Comparison of ENCODE assay signal across 1 cellular context in genomic region chr1:209659909-209660308, GRCh38.
TF ChIP-seq lines count a peak whose summit lies in the region.

No MANE protein-coding gene starts in this region.

TF ChIP-seq in K562, 482 proteins besides CTCF, POLR2A, EP300 and RAD21 (continued from another document and continues in another):
- TF ChIP-seq CHAMP1 (IDR thresholded peaks at IDR 0.05) (no peak), TCFL5 (CRISPR knock-in tag; conservative IDR thresholded peaks at IDR 0.05) (no peak), FOXO4 (CRISPR knock-in tag; IDR thresholded peaks at IDR 0.05) (no peak), HNRNPL (IDR thresholded peaks at IDR 0.05; ENCODE audit: low read depth, low read length) (no peak), TRIM28 (IDR thresholded peaks at IDR 0.05) (no peak), KLF13 (tag; IDR thresholded peaks at IDR 0.05; ENCODE audit: borderline replicate concordance, low read depth) (no peak), ZBTB8A (IDR thresholded peaks at IDR 0.05; ENCODE audit: partially characterized antibody) (no peak), MIER1 (IDR thresholded peaks at IDR 0.05; ENCODE audit: low read depth) (no peak), ZBTB9 (CRISPR knock-in tag; IDR thresholded peaks at IDR 0.05) (no peak), UBTF (IDR thresholded peaks at IDR 0.05; ENCODE audit: borderline replicate concordance in 1 of 2, low read depth in 2 of 2, low read length in 2 of 2) (no peak), STAT6 (CRISPR knock-in tag; IDR thresholded peaks at IDR 0.05) (no peak), ARID4B (CRISPR knock-in tag; IDR thresholded peaks at IDR 0.05) (no peak), NCOA6 (IDR thresholded peaks at IDR 0.05) (no peak), JUN (IDR thresholded peaks at IDR 0.05; ENCODE audit: borderline replicate concordance, low read depth, low read length) (no peak), JUN (CRISPR knock-in tag; IDR thresholded peaks at IDR 0.05; ENCODE audit: borderline replicate concordance) (no peak), SOX6 (IDR thresholded peaks at IDR 0.05) (peak; percentile 39; the same call in 1 of the 2 replicates), DIDO1 (tag; IDR thresholded peaks at IDR 0.05; ENCODE audit: low read depth) (no peak), HIVEP1 (CRISPR knock-in tag; IDR thresholded peaks at IDR 0.05) (no peak), KDM4B (IDR thresholded peaks at IDR 0.05; ENCODE audit: borderline replicate concordance in 2 of 2, low read depth in 1 of 2) (no peak), CBFA2T3 (IDR thresholded peaks at IDR 0.05) (no peak), ZNF512 (tag; IDR thresholded peaks at IDR 0.05) (no peak), RHOXF2B (CRISPR knock-in tag; conservative IDR thresholded peaks at IDR 0.05) (no peak), MAFG (tag; conservative IDR thresholded peaks at IDR 0.05) (peak; percentile 48; the same call in 1 of the 2 replicates), CUX1 (CRISPR knock-in tag; IDR thresholded peaks at IDR 0.05) (no peak), KLF10 (CRISPR knock-in tag; IDR thresholded peaks at IDR 0.05) (no peak), KDM2B (CRISPR knock-in tag; IDR thresholded peaks at IDR 0.05) (no peak), RFX5 (IDR thresholded peaks at IDR 0.05; ENCODE audit: low read depth, low read length) (no peak), CXXC5 (CRISPR knock-in tag; IDR thresholded peaks at IDR 0.05) (no peak), POLR3A (IDR thresholded peaks at IDR 0.05; ENCODE audit: borderline replicate concordance, extremely low read depth, insufficient read depth, insufficient read length) (no peak), SMARCC2 (IDR thresholded peaks at IDR 0.05; ENCODE audit: low read depth) (no peak), RBFOX2 (IDR thresholded peaks at IDR 0.05; ENCODE audit: low read depth, low read length) (no peak), ZNF561 (CRISPR knock-in tag; conservative IDR thresholded peaks at IDR 0.05) (no peak), NELFE (IDR thresholded peaks at IDR 0.05; ENCODE audit: insufficient read depth, insufficient read length) (no peak), ETV1 (tag; conservative IDR thresholded peaks at IDR 0.05; ENCODE audit: low read depth) (peak; percentile 95), NR3C1 (CRISPR knock-in tag; IDR thresholded peaks at IDR 0.05) (no peak), NFXL1 (CRISPR knock-in tag; IDR thresholded peaks at IDR 0.05) (no peak), ZNF695 (CRISPR knock-in tag; IDR thresholded peaks at IDR 0.05) (no peak), SMAD4 (CRISPR knock-in tag; conservative IDR thresholded peaks at IDR 0.05) (no peak), ELF2 (CRISPR knock-in tag; IDR thresholded peaks at IDR 0.05) (no peak)
